Comparison of ENCODE assay signal across 19 cellular contexts in the genomic region with DNA sequence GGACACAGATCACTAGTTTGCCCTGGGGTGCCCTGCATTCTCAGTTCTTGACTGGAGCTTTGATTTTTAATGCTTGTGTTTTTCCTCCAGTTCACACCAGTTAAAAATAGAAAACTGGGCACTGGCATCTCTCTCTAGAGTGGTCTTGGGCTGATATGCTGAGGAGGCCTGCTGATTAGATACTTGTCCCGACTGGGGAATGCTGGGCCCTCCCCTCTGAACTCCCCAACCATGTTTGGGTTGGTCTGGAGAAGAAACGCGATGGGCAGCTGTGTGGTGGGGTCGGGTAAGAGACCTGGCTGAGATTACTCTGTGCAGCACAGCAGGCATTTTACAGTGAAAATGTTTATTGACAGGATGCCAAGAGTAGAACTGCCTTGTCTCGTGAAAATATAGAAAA. TPM values are rescaled to one million over a fixed set of nuclear protein-coding genes. Genes with fewer than 3 reads are reported as not detected.
DNase-seq lines count a peak whose midpoint lies in the region; ATAC-seq and TF ChIP-seq lines count a peak whose summit lies in the region.
"Had no signal": no experiment of that assay in that cellular context is flagged by ENCODE, and none has a peak within 500 bp of the region (broad histone marks: within the 10 kb centered on the region; RNA-seq: fewer than 3 reads in every experiment).

No MANE protein-coding gene starts in this region.

- ATAC-seq in GM18517 (IDR thresholded peaks at IDR 0.05; ENCODE audit: unreplicated experiment) (no peak), GM21723 (IDR thresholded peaks at IDR 0.05; ENCODE audit: unreplicated experiment) (no peak)

- 80 to 84% methylated on average over 3 of the region's 5 CpGs for WGBS in mesodermal cell (ENCODE audit: insufficient coverage in 2 of 2), 2 experiments

- H3K27me3 ChIP-seq in SJCRH30 (no peaks in the 10 kb centered on the region), cardiac muscle cell (no peaks in the 10 kb centered on the region), skeletal muscle satellite cell (ENCODE audit: control insufficient read depth, insufficient read depth, low read length) (no peaks in the 10 kb centered on the region)
- H3K27me3 ChIP-seq: MG63 had no signal

- TF ChIP-seq CTCF in cardiac muscle cell (IDR thresholded peaks at IDR 0.05; ENCODE audit: low read depth, low read length), result no peak

- peak overlapping the region; percentile 91 for H3K9ac ChIP-seq in skeletal muscle satellite cell (ENCODE audit: low read depth, low read length)
- H3K9ac ChIP-seq: GM23248 had no signal

- H3K4me3 ChIP-seq in SJCRH30 (no peak overlapping the region), cardiac muscle cell (no peak overlapping the region), mesodermal cell (ENCODE audit: extremely low read depth, insufficient read depth, low read length, poor library complexity, severe bottlenecking) (no peak overlapping the region), skeletal muscle satellite cell (ENCODE audit: low read length) (no peak overlapping the region)
- H3K4me3 ChIP-seq: GM23248, MG63 had no signal

- H3K4me2 ChIP-seq in skeletal muscle satellite cell (ENCODE audit: low read length), result peak overlapping the region; percentile 82

- DNase-seq in SJCRH30 (no peak), cardiac muscle cell (ENCODE audit: low read depth in 1 of 2, low spot score in 1 of 2) (peak in 1 of 2 donors; percentile 92), dermis blood vessel endothelial cell (no peak)
- DNase-seq: ACHN, DND-41, GM23248, HCEC 1CT, IMR-90, Karpas-422, MG63, NCI-H1048, NCI-H1436 treated with DMSO at 0.1 percent for 48 hours, NCI-H2081 treated with DMSO at 0.1 percent for 48 hours, NCI-H510A treated with DMSO at 0.1 percent for 48 hours, NCI-H82 had no signal

- H3K4me1 ChIP-seq in SJCRH30 (peaks cover 56% of the 10 kb centered on the region), cardiac muscle cell (ENCODE audit: low read depth) (peaks cover 50% of the 10 kb centered on the region), mesodermal cell (ENCODE audit: control insufficient read depth, insufficient read depth, low read length, poor library complexity, severe bottlenecking) (peaks cover 56% of the 10 kb centered on the region), skeletal muscle satellite cell (ENCODE audit: control insufficient read depth, insufficient read depth, low read length) (peaks cover 40% of the 10 kb centered on the region)

- H3K9me3 ChIP-seq in SJCRH30 (replicated peaks) (no peaks in the 10 kb centered on the region), cardiac muscle cell (ENCODE audit: low read depth) (no peaks in the 10 kb centered on the region), mesodermal cell (ENCODE audit: control insufficient read depth, low read length) (no peaks in the 10 kb centered on the region), skeletal muscle satellite cell (replicated peaks; ENCODE audit: low read length) (no peaks in the 10 kb centered on the region)
- H3K9me3 ChIP-seq: MG63 had no signal

- peaks cover 28% of the 10 kb centered on the region for H3K36me3 ChIP-seq in SJCRH30
- H3K36me3 ChIP-seq in cardiac muscle cell, result peaks cover 32% of the 10 kb centered on the region
- H3K36me3 ChIP-seq in mesodermal cell (ENCODE audit: control insufficient read depth, insufficient read depth, low read length), result peaks cover 33% of the 10 kb centered on the region
- peaks cover 23% of the 10 kb centered on the region for H3K36me3 ChIP-seq in skeletal muscle satellite cell (ENCODE audit: insufficient read depth, low read length)
- H3K36me3 ChIP-seq: MG63 had no signal

- H3K27ac ChIP-seq in SJCRH30, result peak overlapping the region; percentile 97; the same call in 1 of the 2 replicates
- peak overlapping the region; percentile 100 for H3K27ac ChIP-seq in cardiac muscle cell
- peak overlapping the region; percentile 84 for H3K27ac ChIP-seq in mesodermal cell (ENCODE audit: low read depth, low read length, severe bottlenecking)
- H3K27ac ChIP-seq: GM23248 had no signal

RNA-seq across cellular contexts. Expression of a gene that starts 1.5 kb away (rescaled TPM):
- 323 and 325 TPM in 2 replicates for total RNA-seq in SJCRH30 (2014; rRNA removed; shearing (Covaris generic))
- total RNA-seq in cardiac muscle cell (1,687 and 2,394 TPM in 2 replicates), dermis blood vessel endothelial cell (not detected in 2 replicates)
- 7,757 and 12,075 TPM in 2 replicates for polyA plus RNA-seq in cardiac muscle cell
- polyA plus RNA-seq in mesodermal cell (2013, experiment 1 of 2), result 2,277 TPM
- polyA plus RNA-seq in mesodermal cell (2013, experiment 2 of 2), result 2,014 TPM
- 5.6 and 179 TPM in 2 replicates for total RNA-seq in skeletal muscle satellite cell (2012; rRNA removed)

RNA-seq across cellular contexts. Expression of a gene that starts 42.0 kb away (rescaled TPM):
- not detected in 2 replicates for total RNA-seq in SJCRH30 (2014; rRNA removed; shearing (Covaris generic))
- total RNA-seq in cardiac muscle cell, result 0.45 and 0.56 TPM in 2 replicates
- polyA plus RNA-seq in cardiac muscle cell, result not detected in 2 replicates
- polyA plus RNA-seq in mesodermal cell (2013, experiment 1 of 2), result 1.5 TPM
- 0.76 TPM for polyA plus RNA-seq in mesodermal cell (2013, experiment 2 of 2)
- not detected in 2 replicates for total RNA-seq in skeletal muscle satellite cell (2012; rRNA removed)
- total RNA-seq in dermis blood vessel endothelial cell, result not detected in 2 replicates
- total RNA-seq: GM23248, IMR-90 had no signal
- polyA plus RNA-seq: GM23248, IMR-90 had no signal

Comparison
In these comparisons a context has a peak if more than half of its experiments do, and no peak if none do; other contexts are left out.
1. RNA of a gene that starts 1.5 kb away (total RNA-seq): 1,687 to 2,394 TPM in cardiac muscle cell and 323 to 325 TPM in SJCRH30; not detected in dermis blood vessel endothelial cell; every median in the first group is over 100 times any median in the second.
2. Peak in every context shown above with its lines, with median percentiles within 50 percentile points of each other: H3K27ac ChIP-seq.